Comparison of ENCODE assay signal across 1 cellular context in the genomic region with DNA sequence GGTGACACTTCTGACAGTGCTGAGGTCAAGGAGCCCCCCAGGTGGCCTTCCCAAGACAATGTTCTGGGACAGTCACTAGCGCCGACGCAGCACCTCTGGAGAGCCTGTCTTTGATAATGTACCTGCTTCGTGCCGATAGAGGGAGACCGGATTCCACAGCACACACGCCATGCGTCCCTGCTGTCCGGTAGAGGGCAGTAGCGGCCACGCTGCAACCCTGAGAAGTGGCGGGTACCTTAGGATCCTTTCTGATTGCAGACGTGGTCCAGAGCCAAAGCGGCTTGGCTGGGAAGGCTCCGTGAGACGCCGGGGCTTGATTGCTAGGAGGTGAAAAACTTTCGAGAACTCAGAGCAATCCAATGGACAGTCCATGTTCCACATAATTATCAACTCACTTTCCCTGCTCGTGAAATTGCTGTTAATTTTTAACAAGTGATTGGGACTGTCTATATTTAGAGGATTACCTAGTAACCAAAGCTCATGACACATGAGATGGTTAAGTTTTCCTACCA.
TF ChIP-seq lines count a peak whose summit lies in the region.

No MANE protein-coding gene starts in this region.

TF ChIP-seq in HepG2, 621 proteins besides CTCF, POLR2A, EP300 and RAD21 (continued from another document and continues in another):
- TF ChIP-seq, protein P1, sequence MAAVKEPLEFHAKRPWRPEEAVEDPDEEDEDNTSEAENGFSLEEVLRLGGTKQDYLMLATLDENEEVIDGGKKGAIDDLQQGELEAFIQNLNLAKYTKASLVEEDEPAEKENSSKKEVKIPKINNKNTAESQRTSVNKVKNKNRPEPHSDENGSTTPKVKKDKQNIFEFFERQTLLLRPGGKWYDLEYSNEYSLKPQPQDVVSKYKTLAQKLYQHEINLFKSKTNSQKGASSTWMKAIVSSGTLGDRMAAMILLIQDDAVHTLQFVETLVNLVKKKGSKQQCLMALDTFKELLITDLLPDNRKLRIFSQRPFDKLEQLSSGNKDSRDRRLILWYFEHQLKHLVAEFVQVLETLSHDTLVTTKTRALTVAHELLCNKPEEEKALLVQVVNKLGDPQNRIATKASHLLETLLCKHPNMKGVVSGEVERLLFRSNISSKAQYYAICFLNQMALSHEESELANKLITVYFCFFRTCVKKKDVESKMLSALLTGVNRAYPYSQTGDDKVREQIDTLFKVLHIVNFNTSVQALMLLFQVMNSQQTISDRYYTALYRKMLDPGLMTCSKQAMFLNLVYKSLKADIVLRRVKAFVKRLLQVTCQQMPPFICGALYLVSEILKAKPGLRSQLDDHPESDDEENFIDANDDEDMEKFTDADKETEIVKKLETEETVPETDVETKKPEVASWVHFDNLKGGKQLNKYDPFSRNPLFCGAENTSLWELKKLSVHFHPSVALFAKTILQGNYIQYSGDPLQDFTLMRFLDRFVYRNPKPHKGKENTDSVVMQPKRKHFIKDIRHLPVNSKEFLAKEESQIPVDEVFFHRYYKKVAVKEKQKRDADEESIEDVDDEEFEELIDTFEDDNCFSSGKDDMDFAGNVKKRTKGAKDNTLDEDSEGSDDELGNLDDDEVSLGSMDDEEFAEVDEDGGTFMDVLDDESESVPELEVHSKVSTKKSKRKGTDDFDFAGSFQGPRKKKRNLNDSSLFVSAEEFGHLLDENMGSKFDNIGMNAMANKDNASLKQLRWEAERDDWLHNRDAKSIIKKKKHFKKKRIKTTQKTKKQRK (IDR thresholded peaks at IDR 0.05; ENCODE audit: low read length): no peak
- TF ChIP-seq DNMT1 (CRISPR knock-in tag; IDR thresholded peaks at IDR 0.05) (no peak), FOXO1 (CRISPR knock-in tag; IDR thresholded peaks at IDR 0.05) (peak; percentile 62), NFE2L1 (CRISPR knock-in tag; IDR thresholded peaks at IDR 0.05; ENCODE audit: borderline replicate concordance) (no peak), MAFF (IDR thresholded peaks at IDR 0.05; ENCODE audit: low read depth, low read length) (no peak), TOPORS (CRISPR knock-in tag; IDR thresholded peaks at IDR 0.05) (0 out of 2 replicates have a peak, but pooled peaks have one; percentile 43), ZNF496 (CRISPR knock-in tag; IDR thresholded peaks at IDR 0.05; ENCODE audit: insufficient replicate concordance) (no peak), BCL6 (CRISPR knock-in tag; IDR thresholded peaks at IDR 0.05) (peak; percentile 63; the same call in 1 of the 2 replicates), MEF2D (CRISPR knock-in tag; IDR thresholded peaks at IDR 0.05) (0 out of 2 replicates have a peak, but pooled peaks have one; percentile 25), NR2F6 (IDR thresholded peaks at IDR 0.05) (no peak), NR2F6 (CRISPR knock-in tag; IDR thresholded peaks at IDR 0.05) (peak; percentile 44; the same call in 1 of the 2 replicates), ZNF124 (CRISPR knock-in tag; IDR thresholded peaks at IDR 0.05) (peak; percentile 86), MBD4 (IDR thresholded peaks at IDR 0.05; ENCODE audit: borderline replicate concordance, low read length) (no peak), PRPF4 (IDR thresholded peaks at IDR 0.05; ENCODE audit: low read depth, low read length, poor library complexity, severe bottlenecking) (no peak), SP5 (CRISPR knock-in tag; IDR thresholded peaks at IDR 0.05; ENCODE audit: borderline replicate concordance, low read depth) (no peak), BRD4 (CRISPR knock-in tag; IDR thresholded peaks at IDR 0.05) (no peak), ZNF501 (CRISPR knock-in tag; IDR thresholded peaks at IDR 0.05) (peak; percentile 69; the same call in 1 of the 2 replicates), ZNF577 (CRISPR knock-in tag; IDR thresholded peaks at IDR 0.05; ENCODE audit: borderline replicate concordance, low read depth) (no peak), SNAI1 (CRISPR knock-in tag; IDR thresholded peaks at IDR 0.05; ENCODE audit: borderline replicate concordance) (no peak), ARNT2 (CRISPR knock-in tag; IDR thresholded peaks at IDR 0.05; ENCODE audit: low read depth) (no peak; the same call in 1 of the 2 replicates), HIVEP1 (CRISPR knock-in tag; IDR thresholded peaks at IDR 0.05) (no peak), PCBP1 (IDR thresholded peaks at IDR 0.05; ENCODE audit: borderline replicate concordance, low read depth, low read length) (no peak), AHR (CRISPR knock-in tag; IDR thresholded peaks at IDR 0.05) (peak; percentile 81; the same call in 1 of the 2 replicates), MEIS2 (CRISPR knock-in tag; IDR thresholded peaks at IDR 0.05) (no peak), ZNF329 (CRISPR knock-in tag; IDR thresholded peaks at IDR 0.05; ENCODE audit: low read depth) (no peak), TSC22D2 (CRISPR knock-in tag; IDR thresholded peaks at IDR 0.05; ENCODE audit: borderline replicate concordance) (0 out of 2 replicates have a peak, but pooled peaks have one; percentile 36), SMAD3 (CRISPR knock-in tag; IDR thresholded peaks at IDR 0.05) (no peak), ZNF367 (CRISPR knock-in tag; IDR thresholded peaks at IDR 0.05; ENCODE audit: borderline replicate concordance) (no peak), NFKBIZ (CRISPR knock-in tag; IDR thresholded peaks at IDR 0.05) (0 out of 2 replicates have a peak, but pooled peaks have one; percentile 46), KMT2B (CRISPR knock-in tag; IDR thresholded peaks at IDR 0.05) (0 out of 2 replicates have a peak, but pooled peaks have one; percentile 35), ARNTL (CRISPR knock-in tag; IDR thresholded peaks at IDR 0.05) (no peak), TRIM24 (CRISPR knock-in tag; IDR thresholded peaks at IDR 0.05) (no peak), IKZF4 (CRISPR knock-in tag; IDR thresholded peaks at IDR 0.05; ENCODE audit: borderline replicate concordance, low read depth, not compliant biosample characterization) (no peak)
- TF ChIP-seq, protein P2, sequence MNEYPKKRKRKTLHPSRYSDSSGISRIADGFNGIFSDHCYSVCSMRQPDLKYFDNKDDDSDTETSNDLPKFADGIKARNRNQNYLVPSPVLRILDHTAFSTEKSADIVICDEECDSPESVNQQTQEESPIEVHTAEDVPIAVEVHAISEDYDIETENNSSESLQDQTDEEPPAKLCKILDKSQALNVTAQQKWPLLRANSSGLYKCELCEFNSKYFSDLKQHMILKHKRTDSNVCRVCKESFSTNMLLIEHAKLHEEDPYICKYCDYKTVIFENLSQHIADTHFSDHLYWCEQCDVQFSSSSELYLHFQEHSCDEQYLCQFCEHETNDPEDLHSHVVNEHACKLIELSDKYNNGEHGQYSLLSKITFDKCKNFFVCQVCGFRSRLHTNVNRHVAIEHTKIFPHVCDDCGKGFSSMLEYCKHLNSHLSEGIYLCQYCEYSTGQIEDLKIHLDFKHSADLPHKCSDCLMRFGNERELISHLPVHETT (CRISPR knock-in tag; conservative IDR thresholded peaks at IDR 0.05): no peak
- TF ChIP-seq, protein P3, sequence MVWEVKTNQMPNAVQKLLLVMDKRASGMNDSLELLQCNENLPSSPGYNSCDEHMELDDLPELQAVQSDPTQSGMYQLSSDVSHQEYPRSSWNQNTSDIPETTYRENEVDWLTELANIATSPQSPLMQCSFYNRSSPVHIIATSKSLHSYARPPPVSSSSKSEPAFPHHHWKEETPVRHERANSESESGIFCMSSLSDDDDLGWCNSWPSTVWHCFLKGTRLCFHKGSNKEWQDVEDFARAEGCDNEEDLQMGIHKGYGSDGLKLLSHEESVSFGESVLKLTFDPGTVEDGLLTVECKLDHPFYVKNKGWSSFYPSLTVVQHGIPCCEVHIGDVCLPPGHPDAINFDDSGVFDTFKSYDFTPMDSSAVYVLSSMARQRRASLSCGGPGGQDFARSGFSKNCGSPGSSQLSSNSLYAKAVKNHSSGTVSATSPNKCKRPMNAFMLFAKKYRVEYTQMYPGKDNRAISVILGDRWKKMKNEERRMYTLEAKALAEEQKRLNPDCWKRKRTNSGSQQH (CRISPR knock-in tag; IDR thresholded peaks at IDR 0.05; ENCODE audit: low read depth): no peak
- TF ChIP-seq, protein P4, sequence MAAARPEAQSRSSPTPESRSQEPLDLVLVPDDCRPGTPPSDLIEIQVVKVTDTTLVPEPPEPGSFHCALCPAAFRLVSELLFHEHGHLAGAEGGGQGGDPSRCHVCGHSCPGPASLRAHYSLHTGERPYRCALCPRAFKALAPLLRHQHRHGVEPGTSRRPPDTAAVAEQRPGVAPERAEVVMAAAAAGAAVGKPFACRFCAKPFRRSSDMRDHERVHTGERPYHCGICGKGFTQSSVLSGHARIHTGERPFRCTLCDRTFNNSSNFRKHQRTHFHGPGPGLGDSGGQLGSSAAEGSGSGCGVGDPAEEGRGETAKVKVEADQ (CRISPR knock-in tag; IDR thresholded peaks at IDR 0.05; ENCODE audit: borderline replicate concordance): no peak
- TF ChIP-seq, protein P5, sequence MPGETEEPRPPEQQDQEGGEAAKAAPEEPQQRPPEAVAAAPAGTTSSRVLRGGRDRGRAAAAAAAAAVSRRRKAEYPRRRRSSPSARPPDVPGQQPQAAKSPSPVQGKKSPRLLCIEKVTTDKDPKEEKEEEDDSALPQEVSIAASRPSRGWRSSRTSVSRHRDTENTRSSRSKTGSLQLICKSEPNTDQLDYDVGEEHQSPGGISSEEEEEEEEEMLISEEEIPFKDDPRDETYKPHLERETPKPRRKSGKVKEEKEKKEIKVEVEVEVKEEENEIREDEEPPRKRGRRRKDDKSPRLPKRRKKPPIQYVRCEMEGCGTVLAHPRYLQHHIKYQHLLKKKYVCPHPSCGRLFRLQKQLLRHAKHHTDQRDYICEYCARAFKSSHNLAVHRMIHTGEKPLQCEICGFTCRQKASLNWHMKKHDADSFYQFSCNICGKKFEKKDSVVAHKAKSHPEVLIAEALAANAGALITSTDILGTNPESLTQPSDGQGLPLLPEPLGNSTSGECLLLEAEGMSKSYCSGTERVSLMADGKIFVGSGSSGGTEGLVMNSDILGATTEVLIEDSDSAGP (CRISPR knock-in tag; IDR thresholded peaks at IDR 0.05; ENCODE audit: borderline replicate concordance): peak; percentile 67
- TF ChIP-seq, protein P6, sequence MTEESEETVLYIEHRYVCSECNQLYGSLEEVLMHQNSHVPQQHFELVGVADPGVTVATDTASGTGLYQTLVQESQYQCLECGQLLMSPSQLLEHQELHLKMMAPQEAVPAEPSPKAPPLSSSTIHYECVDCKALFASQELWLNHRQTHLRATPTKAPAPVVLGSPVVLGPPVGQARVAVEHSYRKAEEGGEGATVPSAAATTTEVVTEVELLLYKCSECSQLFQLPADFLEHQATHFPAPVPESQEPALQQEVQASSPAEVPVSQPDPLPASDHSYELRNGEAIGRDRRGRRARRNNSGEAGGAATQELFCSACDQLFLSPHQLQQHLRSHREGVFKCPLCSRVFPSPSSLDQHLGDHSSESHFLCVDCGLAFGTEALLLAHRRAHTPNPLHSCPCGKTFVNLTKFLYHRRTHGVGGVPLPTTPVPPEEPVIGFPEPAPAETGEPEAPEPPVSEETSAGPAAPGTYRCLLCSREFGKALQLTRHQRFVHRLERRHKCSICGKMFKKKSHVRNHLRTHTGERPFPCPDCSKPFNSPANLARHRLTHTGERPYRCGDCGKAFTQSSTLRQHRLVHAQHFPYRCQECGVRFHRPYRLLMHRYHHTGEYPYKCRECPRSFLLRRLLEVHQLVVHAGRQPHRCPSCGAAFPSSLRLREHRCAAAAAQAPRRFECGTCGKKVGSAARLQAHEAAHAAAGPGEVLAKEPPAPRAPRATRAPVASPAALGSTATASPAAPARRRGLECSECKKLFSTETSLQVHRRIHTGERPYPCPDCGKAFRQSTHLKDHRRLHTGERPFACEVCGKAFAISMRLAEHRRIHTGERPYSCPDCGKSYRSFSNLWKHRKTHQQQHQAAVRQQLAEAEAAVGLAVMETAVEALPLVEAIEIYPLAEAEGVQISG (CRISPR knock-in tag; IDR thresholded peaks at IDR 0.05): peak; percentile 72
- TF ChIP-seq, protein P7, sequence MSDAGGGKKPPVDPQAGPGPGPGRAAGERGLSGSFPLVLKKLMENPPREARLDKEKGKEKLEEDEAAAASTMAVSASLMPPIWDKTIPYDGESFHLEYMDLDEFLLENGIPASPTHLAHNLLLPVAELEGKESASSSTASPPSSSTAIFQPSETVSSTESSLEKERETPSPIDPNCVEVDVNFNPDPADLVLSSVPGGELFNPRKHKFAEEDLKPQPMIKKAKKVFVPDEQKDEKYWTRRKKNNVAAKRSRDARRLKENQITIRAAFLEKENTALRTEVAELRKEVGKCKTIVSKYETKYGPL (CRISPR knock-in tag; IDR thresholded peaks at IDR 0.05): no peak
- TF ChIP-seq, protein P8, sequence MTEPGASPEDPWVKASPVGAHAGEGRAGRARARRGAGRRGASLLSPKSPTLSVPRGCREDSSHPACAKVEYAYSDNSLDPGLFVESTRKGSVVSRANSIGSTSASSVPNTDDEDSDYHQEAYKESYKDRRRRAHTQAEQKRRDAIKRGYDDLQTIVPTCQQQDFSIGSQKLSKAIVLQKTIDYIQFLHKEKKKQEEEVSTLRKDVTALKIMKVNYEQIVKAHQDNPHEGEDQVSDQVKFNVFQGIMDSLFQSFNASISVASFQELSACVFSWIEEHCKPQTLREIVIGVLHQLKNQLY (CRISPR knock-in tag; IDR thresholded peaks at IDR 0.05): no peak
- TF ChIP-seq, protein P9, sequence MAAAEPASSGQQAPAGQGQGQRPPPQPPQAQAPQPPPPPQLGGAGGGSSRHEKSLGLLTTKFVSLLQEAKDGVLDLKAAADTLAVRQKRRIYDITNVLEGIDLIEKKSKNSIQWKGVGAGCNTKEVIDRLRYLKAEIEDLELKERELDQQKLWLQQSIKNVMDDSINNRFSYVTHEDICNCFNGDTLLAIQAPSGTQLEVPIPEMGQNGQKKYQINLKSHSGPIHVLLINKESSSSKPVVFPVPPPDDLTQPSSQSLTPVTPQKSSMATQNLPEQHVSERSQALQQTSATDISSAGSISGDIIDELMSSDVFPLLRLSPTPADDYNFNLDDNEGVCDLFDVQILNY (CRISPR knock-in tag; conservative IDR thresholded peaks at IDR 0.05): no peak
- TF ChIP-seq, protein P10, sequence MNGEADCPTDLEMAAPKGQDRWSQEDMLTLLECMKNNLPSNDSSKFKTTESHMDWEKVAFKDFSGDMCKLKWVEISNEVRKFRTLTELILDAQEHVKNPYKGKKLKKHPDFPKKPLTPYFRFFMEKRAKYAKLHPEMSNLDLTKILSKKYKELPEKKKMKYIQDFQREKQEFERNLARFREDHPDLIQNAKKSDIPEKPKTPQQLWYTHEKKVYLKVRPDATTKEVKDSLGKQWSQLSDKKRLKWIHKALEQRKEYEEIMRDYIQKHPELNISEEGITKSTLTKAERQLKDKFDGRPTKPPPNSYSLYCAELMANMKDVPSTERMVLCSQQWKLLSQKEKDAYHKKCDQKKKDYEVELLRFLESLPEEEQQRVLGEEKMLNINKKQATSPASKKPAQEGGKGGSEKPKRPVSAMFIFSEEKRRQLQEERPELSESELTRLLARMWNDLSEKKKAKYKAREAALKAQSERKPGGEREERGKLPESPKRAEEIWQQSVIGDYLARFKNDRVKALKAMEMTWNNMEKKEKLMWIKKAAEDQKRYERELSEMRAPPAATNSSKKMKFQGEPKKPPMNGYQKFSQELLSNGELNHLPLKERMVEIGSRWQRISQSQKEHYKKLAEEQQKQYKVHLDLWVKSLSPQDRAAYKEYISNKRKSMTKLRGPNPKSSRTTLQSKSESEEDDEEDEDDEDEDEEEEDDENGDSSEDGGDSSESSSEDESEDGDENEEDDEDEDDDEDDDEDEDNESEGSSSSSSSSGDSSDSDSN (CRISPR knock-in tag; IDR thresholded peaks at IDR 0.05): peak; percentile 44; the same call in 1 of the 2 replicates
- TF ChIP-seq, protein P11, sequence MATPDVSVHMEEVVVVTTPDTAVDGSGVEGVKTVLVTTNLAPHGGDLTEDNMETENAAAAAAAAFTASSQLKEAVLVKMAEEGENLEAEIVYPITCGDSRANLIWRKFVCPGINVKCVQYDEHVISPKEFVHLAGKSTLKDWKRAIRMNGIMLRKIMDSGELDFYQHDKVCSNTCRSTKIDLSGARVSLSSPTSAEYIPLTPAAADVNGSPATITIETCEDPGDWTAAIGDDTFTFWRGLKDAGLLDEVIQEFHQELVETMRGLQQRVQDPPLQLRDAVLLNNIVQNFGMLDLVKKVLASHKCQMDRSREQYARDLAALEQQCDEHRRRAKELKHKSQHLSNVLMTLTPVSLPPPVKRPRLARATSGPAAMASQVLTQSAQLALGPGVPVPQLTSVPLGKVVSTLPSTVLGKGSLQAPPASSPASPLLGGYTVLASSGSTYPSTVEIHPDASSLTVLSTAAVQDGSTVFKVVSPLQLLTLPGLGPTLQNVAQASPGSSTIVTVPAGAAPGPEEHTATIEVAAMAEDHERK (CRISPR knock-in tag; IDR thresholded peaks at IDR 0.05; ENCODE audit: low read depth): no peak
